ENCODE assay signal across 1 cellular context in the genomic region with DNA sequence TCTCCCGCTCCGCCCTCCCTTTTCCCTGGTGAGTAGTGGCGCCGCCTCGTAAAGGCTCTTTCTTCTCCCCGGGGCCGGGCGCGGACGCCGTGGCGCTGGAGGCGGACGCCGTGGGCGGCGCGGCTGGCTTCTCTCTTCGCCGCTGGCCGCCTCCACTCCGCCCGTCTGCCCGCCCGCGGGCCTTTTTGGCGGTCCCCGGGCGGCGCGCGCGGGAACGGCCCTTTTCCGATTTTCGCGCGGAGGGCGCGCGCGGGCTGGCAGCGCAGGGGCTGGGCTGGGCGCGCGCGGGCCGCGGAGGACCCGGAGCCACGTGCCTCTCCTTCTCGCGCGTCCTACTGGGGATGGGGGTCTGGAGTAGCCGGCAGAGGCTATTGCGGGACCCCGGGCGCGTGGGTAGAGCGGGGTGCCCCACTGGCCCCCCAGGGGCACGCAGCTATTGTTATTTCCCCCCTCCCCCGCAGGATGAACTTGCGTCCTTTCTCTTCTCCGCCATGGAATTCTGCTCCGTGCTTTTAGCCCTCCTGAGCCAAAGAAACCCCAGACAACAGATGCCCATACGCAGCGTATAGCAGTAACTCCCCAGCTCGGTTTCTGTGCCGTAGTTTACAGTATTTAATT.
TF ChIP-seq lines count a peak whose summit lies in the region.

No MANE protein-coding gene starts in this region.

TF ChIP-seq in GM12878, 131 proteins besides CTCF, POLR2A, EP300 and RAD21 (continued from another document):
- TF ChIP-seq CREB1 (IDR thresholded peaks at IDR 0.05; ENCODE audit: low read depth) (no peak), YBX1 (IDR thresholded peaks at IDR 0.05) (no peak), HDAC2 (IDR thresholded peaks at IDR 0.05) (no peak), KLF5 (IDR thresholded peaks at IDR 0.05; ENCODE audit: partially characterized antibody) (peak; percentile 17), EGR1 (IDR thresholded peaks at IDR 0.05; ENCODE audit: borderline replicate concordance in 1 of 2, low read depth in 2 of 2, low read length in 2 of 2) (peak in 1 of 2 experiments; percentile 34; a peak in 1 of 3 replicates), BCL11A (IDR thresholded peaks at IDR 0.05; ENCODE audit: low read depth, low read length) (no peak), ZBED1 (IDR thresholded peaks at IDR 0.05; ENCODE audit: borderline replicate concordance) (no peak), E2F8 (IDR thresholded peaks at IDR 0.05; ENCODE audit: low read depth, partially characterized antibody) (no peak)
